21 cellular contexts compared by ENCODE assay signal in the genomic region with DNA sequence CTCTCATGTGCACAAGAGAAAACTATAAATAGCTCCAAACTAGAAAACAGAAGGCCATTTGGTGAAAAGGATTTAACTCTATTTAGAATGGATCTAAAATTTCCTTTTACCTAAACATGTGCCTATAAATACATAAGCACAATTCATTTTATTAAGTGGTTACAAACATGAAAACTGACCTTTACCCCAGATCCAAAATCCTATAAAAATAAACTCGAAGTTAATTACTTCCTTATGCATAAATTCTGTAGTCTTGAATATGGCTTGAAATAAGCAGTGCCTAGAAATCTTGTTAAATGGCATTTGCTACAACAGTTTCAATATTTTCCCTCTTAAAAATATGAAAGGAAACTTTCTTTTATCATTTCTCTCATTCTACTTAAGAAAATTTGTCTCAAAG.
"Had no signal": no experiment of that assay in that cellular context is flagged by ENCODE, and none has a peak within 500 bp of the region (broad histone marks: within the 10 kb centered on the region; RNA-seq: fewer than 3 reads in every experiment).

No MANE protein-coding gene starts in this region.

- H3K27me3 ChIP-seq: gastrocnemius medialis, stomach, suprapubic skin, tibial nerve had no signal

- DNase-seq: activated CD4-positive, alpha-beta T cell treated with anti-CD3 and anti-CD28 coated beads for 4 hours; activated CD4-positive, alpha-beta T cell treated with anti-CD3 and anti-CD28 coated beads, Interleukin-2, amount 50 U/mL, for 48 hours; activated CD4-positive, CD25-positive, alpha-beta regulatory T cell; activated CD8-positive, alpha-beta memory T cell treated with anti-CD3 and anti-CD28 coated beads, Interleukin-2, amount 50 U/mL, for 48 hours; activated naive CD4-positive, alpha-beta T cell; activated T-cell treated with anti-CD3 and anti-CD28 coated beads, Interleukin-2, amount 50 U/mL, for 4 hours; cerebellar nuclear complex; gastrocnemius medialis; hippocampal formation; nephron progenitor cell; stimulated activated CD4-positive, alpha-beta T cell treated with anti-CD3 and anti-CD28 coated beads, Interleukin-15, amount 100 ng/mL, for 24 hours; stomach; T-helper 17 cell had no signal

- H3K4me1 ChIP-seq: parathyroid adenoma, suprapubic skin, tibial nerve had no signal

- ATAC-seq: activated T-cell treated with anti-CD3 and anti-CD28 coated beads, Interleukin-2, amount 50 U/mL, for 4 hours; gastrocnemius medialis; sciatic nerve; stimulated activated memory B cell treated with anti-CD40 and anti-IgM and Interleukin-4, amounts not matched to agents 10 μg/mL and 1 μg/mL and 100 μg/mL, for 72 hours; T-helper 17 cell had no signal

- FAIRE-seq: astrocyte had no signal

- H3K4me3 ChIP-seq: gastrocnemius medialis, smooth muscle cell, stomach, suprapubic skin, tibial nerve had no signal

- H3K27ac ChIP-seq: epithelial cell of prostate, parathyroid adenoma, stomach, suprapubic skin, tibial nerve had no signal

- H3K9me3 ChIP-seq: gastrocnemius medialis, stomach, suprapubic skin, tibial nerve had no signal
